Comparison of ENCODE assay signal across 10 cellular contexts in the genomic region with DNA sequence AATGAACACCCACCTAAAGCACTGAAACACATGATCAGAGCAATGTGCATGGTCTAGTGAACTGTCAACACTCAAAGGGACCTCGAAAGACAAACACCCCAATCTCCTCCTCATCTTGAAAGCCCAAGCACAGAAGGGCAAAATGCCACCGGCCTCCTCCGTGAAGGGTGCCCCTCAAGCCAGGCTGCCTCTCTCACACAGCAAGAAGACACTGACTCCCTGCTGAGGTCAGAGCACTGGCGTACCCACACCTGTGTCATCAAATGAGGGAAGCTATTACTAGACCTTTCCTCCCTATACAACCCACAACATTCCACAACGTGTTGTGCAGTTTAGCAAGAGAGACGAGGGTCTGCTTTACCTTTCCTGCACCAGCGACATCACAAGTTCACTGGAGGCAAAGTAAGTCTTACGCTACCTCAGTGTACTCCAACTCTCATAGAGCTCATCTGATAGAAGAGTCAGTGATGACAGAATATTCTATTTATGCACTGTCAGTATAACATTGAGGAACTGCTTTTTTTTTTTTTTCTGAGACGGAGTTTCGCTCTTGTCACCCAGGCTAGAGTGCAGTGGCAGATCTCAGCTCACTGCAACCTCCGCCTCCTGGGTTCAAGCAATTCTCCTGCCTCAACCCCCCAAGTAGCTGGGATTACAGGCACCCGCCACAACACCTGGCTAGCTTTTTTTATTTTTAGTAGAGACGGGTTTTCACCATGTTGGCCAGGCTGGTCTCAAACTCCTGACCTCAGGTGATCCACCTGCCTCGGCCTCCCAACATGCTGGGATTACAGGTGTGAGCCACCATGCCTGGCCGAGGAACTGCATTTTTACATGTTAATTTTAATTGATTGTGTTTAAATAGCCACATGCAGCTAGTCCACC. TPM values are rescaled to one million over a fixed set of nuclear protein-coding genes. Genes with fewer than 3 reads are reported as not detected.
DNase-seq lines count a peak whose midpoint lies in the region; ATAC-seq and TF ChIP-seq lines count a peak whose summit lies in the region.
"Had no signal": no experiment of that assay in that cellular context is flagged by ENCODE, and none has a peak within 500 bp of the region (broad histone marks: within the 10 kb centered on the region; RNA-seq: fewer than 3 reads in every experiment).

No MANE protein-coding gene starts in this region.

- peaks cover 85% of the 10 kb centered on the region for H3K36me3 Mint-ChIP-seq in dendritic cell treated with granulocyte-macrophage colony-stimulating factor and Interleukin-4, amounts not matched to agents 40 ng/mL and 50 ng/mL, for 4 days (ENCODE audit: low read depth)

- no peak for TF ChIP-seq CTCF in Loucy (conservative IDR thresholded peaks at IDR 0.05; ENCODE audit: low read length)

- no peaks in the 10 kb centered on the region for H3K27me3 ChIP-seq in Loucy (ENCODE audit: insufficient read depth, low read length, poor library complexity, severe bottlenecking)
- no peaks in the 10 kb centered on the region for H3K27me3 ChIP-seq in skeletal muscle satellite cell (ENCODE audit: control insufficient read depth, insufficient read depth, low read length)

- H3K36me3 ChIP-seq in Loucy (ENCODE audit: insufficient read depth, low read length) (no peaks in the 10 kb centered on the region), skeletal muscle satellite cell (ENCODE audit: insufficient read depth, low read length) (peaks cover 52% of the 10 kb centered on the region)

- no peak overlapping the region for H2AFZ ChIP-seq in Loucy (ENCODE audit: low read length)

- H3K9ac ChIP-seq in Loucy (ENCODE audit: low read depth, low read length, poor library complexity, severe bottlenecking) (peak overlapping the region; percentile 93), skeletal muscle satellite cell (ENCODE audit: low read depth, low read length) (peak overlapping the region; percentile 66)
- H3K9ac ChIP-seq: KMS-11 had no signal

- H3K79me2 ChIP-seq in Loucy (ENCODE audit: insufficient read depth, low read length): peaks cover 70% of the 10 kb centered on the region

- H3K9me3 Mint-ChIP-seq in dendritic cell treated with granulocyte-macrophage colony-stimulating factor and Interleukin-4, amounts not matched to agents 40 ng/mL and 50 ng/mL, for 4 days: no peaks in the 10 kb centered on the region
- H3K9me3 Mint-ChIP-seq: T-helper 1 cell treated with Interleukin-12 subunit alpha and Interleukin-12 subunit beta and Interleukin-4 antibody, amounts not matched to agents 30 μg/mL and 1 μg/mL, for 36 hours had no signal

- H3K9me3 ChIP-seq in Loucy (ENCODE audit: insufficient read depth, low read depth, low read length) (no peaks in the 10 kb centered on the region), skeletal muscle satellite cell (replicated peaks; ENCODE audit: low read length) (no peaks in the 10 kb centered on the region)

- H3F3A ChIP-seq in Loucy (ENCODE audit: low read depth): no peaks in the 10 kb centered on the region

- H3K4me1 ChIP-seq in Loucy (ENCODE audit: insufficient read depth, low read length, poor library complexity, severe bottlenecking): peaks cover 68% of the 10 kb centered on the region
- peaks cover 56% of the 10 kb centered on the region for H3K4me1 ChIP-seq in skeletal muscle satellite cell (ENCODE audit: control insufficient read depth, insufficient read depth, low read length)

- peak overlapping the region; percentile 99 for H3K27ac Mint-ChIP-seq in dendritic cell treated with granulocyte-macrophage colony-stimulating factor and Interleukin-4, amounts not matched to agents 40 ng/mL and 50 ng/mL, for 4 days
- H3K27ac Mint-ChIP-seq: T-helper 1 cell treated with Interleukin-12 subunit alpha and Interleukin-12 subunit beta and Interleukin-4 antibody, amounts not matched to agents 30 μg/mL and 1 μg/mL, for 36 hours had no signal

- H4K20me1 ChIP-seq in Loucy (ENCODE audit: insufficient read depth, low read length, poor library complexity, severe bottlenecking): peaks cover 15% of the 10 kb centered on the region

- ATAC-seq in HG02678 (IDR thresholded peaks at IDR 0.05; ENCODE audit: unreplicated experiment): no peak

- H3K9me2 ChIP-seq in Loucy (replicated peaks; ENCODE audit: low read depth, low read length): no peaks in the 10 kb centered on the region

- H3K4me2 ChIP-seq in Loucy (ENCODE audit: low read depth, low read length, poor library complexity, severe bottlenecking) (peak overlapping the region; percentile 94), skeletal muscle satellite cell (ENCODE audit: low read length) (peak overlapping the region; percentile 95)
- H3K4me2 ChIP-seq: KMS-11 had no signal

- peaks cover 88% of the 10 kb centered on the region for H3K4me1 Mint-ChIP-seq in dendritic cell treated with granulocyte-macrophage colony-stimulating factor and Interleukin-4, amounts not matched to agents 40 ng/mL and 50 ng/mL, for 4 days (ENCODE audit: low read depth)

- peak overlapping the region; percentile 54 for H3K4me3 Mint-ChIP-seq in dendritic cell treated with granulocyte-macrophage colony-stimulating factor and Interleukin-4, amounts not matched to agents 40 ng/mL and 50 ng/mL, for 4 days

- DNase-seq in activated CD8-positive, alpha-beta memory T cell treated with anti-CD3 and anti-CD28 coated beads for 24 hours: peak; percentile 33
- no peak for DNase-seq in activated CD8-positive, alpha-beta memory T cell treated with anti-CD3 and anti-CD28 coated beads, Interleukin-2, amount 50 U/mL, for 4 hours
- DNase-seq in DMS 273 treated with DMSO at 0.1 percent for 48 hours (lab: John Stamatoyannopoulos, UW): no peak
- DNase-seq in stimulated activated CD4-positive, alpha-beta T cell treated with anti-CD3 and anti-CD28 coated beads, Interleukin-15, amount 100 ng/mL, for 24 hours: no peak

- intact Hi-C loops in dendritic cell treated with granulocyte-macrophage colony-stimulating factor and Interleukin-4, amounts not matched to agents 40 ng/mL and 50 ng/mL, for 4 days (cut with micrococcal nuclease): no loop called here

- peak overlapping the region; percentile 95 for H3K4me3 ChIP-seq in Loucy (ENCODE audit: low read length, poor library complexity, severe bottlenecking)
- peak overlapping the region; percentile 82 for H3K4me3 ChIP-seq in skeletal muscle satellite cell (ENCODE audit: low read length)

- no peaks in the 10 kb centered on the region for H3K27me3 Mint-ChIP-seq in dendritic cell treated with granulocyte-macrophage colony-stimulating factor and Interleukin-4, amounts not matched to agents 40 ng/mL and 50 ng/mL, for 4 days

RNA-seq across cellular contexts. Expression of a gene that starts 3.3 kb away (rescaled TPM):
- total RNA-seq in skeletal muscle satellite cell (2012; rRNA removed): 19.0 and 27.3 TPM in 2 replicates

RNA-seq across cellular contexts. Expression of a gene that starts 15.6 kb away (rescaled TPM):
- 12.4 and 15.5 TPM in 2 replicates for total RNA-seq in skeletal muscle satellite cell (2012; rRNA removed)

RNA-seq across cellular contexts. Expression of a gene that starts 36.5 kb away (rescaled TPM):
- total RNA-seq in skeletal muscle satellite cell (2012; rRNA removed): 11.4 and 19.4 TPM in 2 replicates
